Comparison of ENCODE assay signal across 22 cellular contexts in genomic region chr18:65035701-65036100, GRCh38.
"Had no signal": no experiment of that assay in that cellular context is flagged by ENCODE, and none has a peak within 500 bp of the region (broad histone marks: within the 10 kb centered on the region; RNA-seq: fewer than 3 reads in every experiment).

No MANE protein-coding gene starts in this region.

- H3K4me3 ChIP-seq: K562 had no signal

- ATAC-seq: K562, Panc1, PC-3 had no signal

- DNase-seq: Kasumi-1, MM.1S, NCI-H1105, NCI-H1417, NCI-H1436 treated with DMSO at 0.1 percent for 48 hours, NCI-H1694, NCI-H187 treated with DMSO at 0.1 percent for 48 hours, NCI-H2029 treated with DMSO at 0.1 percent for 48 hours, NCI-H2171 treated with DMSO at 0.1 percent for 48 hours, NCI-H345, NCI-H446 treated with DMSO at 0.1 percent for 48 hours, NCI-H510A treated with DMSO at 0.1 percent for 48 hours, NCI-H526, NCI-H748 treated with DMSO at 0.1 percent for 48 hours, PC-3, SHP77, T-helper 1 cell had no signal

- H3K27ac ChIP-seq: HL-60, KMS-11, RWPE1 had no signal
